Comparison of ENCODE assay signal across 28 cellular contexts in the genomic region with DNA sequence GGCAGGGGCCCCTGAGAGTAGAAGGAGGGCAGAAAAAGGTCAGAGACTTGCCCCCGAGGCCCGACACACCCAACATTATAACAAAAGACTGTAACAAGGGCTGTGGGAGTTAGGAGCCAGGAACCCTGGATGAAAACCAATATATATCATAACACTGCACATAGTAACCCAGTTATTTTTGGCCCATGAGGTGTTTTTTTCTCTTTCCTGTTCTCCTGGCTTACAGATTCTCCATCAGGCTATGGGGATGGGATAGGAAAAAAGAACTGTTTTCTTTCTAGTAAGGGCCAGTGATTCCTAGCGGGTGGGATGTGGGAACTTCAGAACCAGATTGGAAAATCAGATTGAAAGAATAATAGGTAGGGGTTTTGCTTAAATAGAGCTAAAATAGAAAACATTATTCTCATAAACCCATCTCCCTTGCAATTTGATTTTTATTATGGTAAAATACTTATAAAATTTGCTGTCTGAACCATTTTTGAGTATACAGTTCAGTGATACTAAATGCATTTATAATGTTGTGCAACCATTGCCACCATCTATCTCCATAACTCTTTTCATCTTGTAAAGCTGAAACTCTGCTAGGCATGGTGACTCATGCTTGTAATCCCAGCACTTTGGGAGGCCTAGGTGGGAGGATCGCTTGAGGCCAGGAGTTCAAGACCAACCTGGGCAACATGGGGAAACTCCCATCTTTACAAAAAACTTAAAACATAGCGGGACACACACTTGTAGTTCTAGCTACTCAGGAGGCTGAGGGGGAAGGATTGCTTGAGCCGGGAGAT. TPM values are rescaled to one million over a fixed set of nuclear protein-coding genes. Genes with fewer than 3 reads are reported as not detected.
DNase-seq lines count a peak whose midpoint lies in the region; ATAC-seq, FAIRE-seq and TF ChIP-seq lines count a peak whose summit lies in the region.
"Had no signal": no experiment of that assay in that cellular context is flagged by ENCODE, and none has a peak within 500 bp of the region (broad histone marks: within the 10 kb centered on the region; RNA-seq: fewer than 3 reads in every experiment).

No MANE protein-coding gene starts in this region.

- TF ChIP-seq RAD21 in HepG2 (CRISPR knock-in tag; IDR thresholded peaks at IDR 0.05) (no peak), K562 (CRISPR knock-in tag; conservative IDR thresholded peaks at IDR 0.05 in 1 of 2, IDR thresholded peaks at IDR 0.05 in 1 of 2) (no peak)

- WGBS in HepG2 (ENCODE audit: low lambda C conversion rate) = 93% methylated on average over 6 of the region's 6 CpGs
- 91% methylated on average over 5 of the region's 6 CpGs for WGBS in right lobe of liver (ENCODE audit: insufficient coverage, low coverage, low lambda C conversion rate, missing lambda C conversion rate)
- 44% methylated on average over 6 of the region's 6 CpGs for WGBS in K562 (ENCODE audit: insufficient coverage, low coverage, missing lambda C conversion rate)

- CTCF ChIA-PET in HepG2 (lab: Yijun Ruan, JAX; ENCODE audit: low intra/inter-chr PET ratio, low total read pairs) (no interaction called here), K562 (lab: Yijun Ruan, JAX; ENCODE audit: low intra/inter-chr PET ratio) (no interaction called here), T-cell (lab: Charles Lee) (interaction anchor here in 1 of 2 donors (0.6 to 0.7 kb wide), 2 partner anchors 10 to 20 kb away, joined by 3 read pairs; no protein-coding TSS in a partner anchor)

- H3K9me1 ChIP-seq in K562 (ENCODE audit: control insufficient read depth, insufficient read depth, low read length) = no peaks in the 10 kb centered on the region

- in situ Hi-C loops in HepG2 (cut with HindIII; ENCODE audit: extremely low pct_ligation_motif_present, low pct_unique_long_range_greater_than_20kb) (no loop called here), K562 (cut with MboI) (no loop called here)

- peaks cover 0 to 5% (median 0%) of the 10 kb centered on the region in 3 donors for H3K9me3 Mint-ChIP-seq in T-cell
- H3K9me3 Mint-ChIP-seq: activated T-helper 17 cell treated with anti-CD3 and anti-CD28 coated beads, Interleukin-2, amount 50 U/mL, for 72 hours had no signal

- DNase-seq in HepG2 (ENCODE audit: low spot score) (no peak), right lobe of liver (no peak), K562 (ENCODE audit: extremely low read depth in 1 of 4, low spot score in 3 of 4) (no peak), lung microvascular endothelial cell (ENCODE audit: low read depth in 2 of 2) (peak; percentile 45 to 92), NCI-H510A treated with DMSO at 0.1 percent for 48 hours (lab: John Stamatoyannopoulos, UW) (no peak), T-cell (no peak), Kasumi-1 (lab: John Stamatoyannopoulos, UW) (no peak), posterior cingulate gyrus (no peak)
- DNase-seq: activated CD4-positive, alpha-beta T cell treated with anti-CD3 and anti-CD28 coated beads, Interleukin-2, amount 50 U/mL, for 1 hour; activated CD8-positive, alpha-beta memory T cell treated with anti-CD3 and anti-CD28 coated beads, Interleukin-2, amount 50 U/mL, for 48 hours; activated naive CD8-positive, alpha-beta T cell treated with anti-CD3 and anti-CD28 coated beads, Interleukin-2, amount 10 ng/mL, durations not matched to agents 7 days and 5 days; colonic mucosa; DMS79 treated with DMSO at 0.1 percent for 48 hours; glutamatergic neuron; kidney; lower lobe of right lung; NCI-H1694 treated with DMSO at 0.1 percent for 48 hours; NCI-H2171 treated with DMSO at 0.1 percent for 48 hours; NCI-H69; small intestine; stimulated activated CD4-positive, alpha-beta T cell treated with anti-CD3 and anti-CD28 coated beads, Interleukin-1b, Interleukin-23, amount 100 ng/mL, for 48 hours; upper lobe of right lung had no signal

- H4K20me1 ChIP-seq in HepG2 (ENCODE audit: insufficient read depth, low read length) (0 out of 2 replicates have a peak, but pooled peaks cover 3% of the 10 kb centered on the region), K562 (replicated peaks; ENCODE audit: control insufficient read depth, insufficient read depth, low read length) (no peaks in the 10 kb centered on the region; the same call in 1 of the 2 replicates)
- H4K20me1 ChIP-seq: BLaER1 had no signal

- H3K36me3 ChIP-seq in HepG2 (replicated peaks in 1 of 2; ENCODE audit: control insufficient read depth in 1 of 2, insufficient read depth in 2 of 2, low read length in 2 of 2) (peaks cover 0 to 6% of the 10 kb centered on the region in 2 experiments; a peak in 1 of 5 replicates), right lobe of liver (no peaks in the 10 kb centered on the region), K562 (ENCODE audit: control insufficient read depth, insufficient read depth, low read length) (no peaks in the 10 kb centered on the region)
- H3K36me3 ChIP-seq: colonic mucosa, upper lobe of right lung had no signal

- H3K79me2 ChIP-seq in HepG2 (ENCODE audit: insufficient read depth, low read length) = peaks cover 21% of the 10 kb centered on the region
- H3K79me2 ChIP-seq in K562 (ENCODE audit: control insufficient read depth, insufficient read depth, low read length) = no peaks in the 10 kb centered on the region

- intact Hi-C loops in HepG2 (cut with micrococcal nuclease; ENCODE audit: unreplicated experiment) = no loop called here
- intact Hi-C loops in right lobe of liver (cut with DNase I) = no loop called here
- intact Hi-C loops in K562 (cut with micrococcal nuclease) = no loop called here
- intact Hi-C loops in posterior cingulate gyrus (cut with DNase I) = no loop called here

- FAIRE-seq in HepG2 (lab: Jason Lieb, UNC) (no peak), K562 (lab: Jason Lieb, UNC) (no peak)
- FAIRE-seq: GM12878, H54, kidney, small intestine had no signal

- H3K27me3 Mint-ChIP-seq in T-cell = no peaks in the 10 kb centered on the region
- H3K27me3 Mint-ChIP-seq: activated naive CD8-positive, alpha-beta T cell treated with anti-CD3 and anti-CD28 coated beads, Interleukin-2, amount 10 ng/mL, durations not matched to agents 7 days and 5 days; activated T-helper 17 cell treated with anti-CD3 and anti-CD28 coated beads, Interleukin-2, amount 50 U/mL, for 72 hours; brain had no signal

- no peak for TF ChIP-seq EP300 in HepG2 (IDR thresholded peaks at IDR 0.05; ENCODE audit: low read depth in 2 of 2, low read length in 2 of 2)
- no peak for TF ChIP-seq EP300 in HepG2 (CRISPR knock-in tag; IDR thresholded peaks at IDR 0.05; ENCODE audit: borderline replicate concordance)
- no peak for TF ChIP-seq EP300 in K562 (IDR thresholded peaks at IDR 0.05; ENCODE audit: low read length)

- no peaks in the 10 kb centered on the region; a peak in 1 of 5 replicates for H3K27me3 ChIP-seq in HepG2 (ENCODE audit: control insufficient read depth in 1 of 2, insufficient read depth in 2 of 2, low read length in 2 of 2)
- H3K27me3 ChIP-seq in right lobe of liver = no peaks in the 10 kb centered on the region
- H3K27me3 ChIP-seq in K562 (ENCODE audit: control insufficient read depth in 2 of 2, insufficient read depth in 2 of 2, low read length in 2 of 2) = no peaks in the 10 kb centered on the region
- H3K27me3 ChIP-seq: BLaER1, colonic mucosa, upper lobe of right lung had no signal

- BruUV-seq in HepG2 (replicated peaks; lab: Mats Ljungman, UMichigan) (no TSS peak), K562 (replicated peaks; lab: Mats Ljungman, UMichigan) (no TSS peak)

- H3K4me3 ChIP-seq in HepG2 (replicated peaks in 1 of 3; ENCODE audit: insufficient read depth in 1 of 3, low read depth in 2 of 3, low read length in 3 of 3) = no peak overlapping the region
- H3K4me3 ChIP-seq in right lobe of liver = no peak overlapping the region
- H3K4me3 ChIP-seq in K562 = no peak overlapping the region
- H3K4me3 ChIP-seq: BLaER1, colonic mucosa, GM12878, lower lobe of right lung, upper lobe of right lung had no signal

- H3K9me3 ChIP-seq in HepG2 (ENCODE audit: low read length) = peaks cover 11% of the 10 kb centered on the region
- H3K9me3 ChIP-seq in right lobe of liver = peaks cover 0 to 3% (median 0%) of the 10 kb centered on the region in 4 donors
- H3K9me3 ChIP-seq in K562 (replicated peaks; ENCODE audit: control insufficient read depth, insufficient read depth, low read depth, low read length) = 0 out of 2 replicates have a peak, but pooled peaks cover 1% of the 10 kb centered on the region
- H3K9me3 ChIP-seq: colonic mucosa, lower lobe of right lung, upper lobe of right lung had no signal

- no peak for TF ChIP-seq POLR2A in HepG2 (IDR thresholded peaks at IDR 0.05; ENCODE audit: insufficient read depth in 1 of 2, low read depth in 2 of 2, low read length in 2 of 2)
- no peak for TF ChIP-seq POLR2A in right lobe of liver (IDR thresholded peaks at IDR 0.05)
- TF ChIP-seq POLR2A in K562 (conservative IDR thresholded peaks at IDR 0.05) = no peak

- no peak overlapping the region for H3K27ac ChIP-seq in HepG2 (ENCODE audit: extremely low read length, insufficient read depth, low read length)
- H3K27ac ChIP-seq in right lobe of liver = no peak overlapping the region
- H3K27ac ChIP-seq in K562 (ENCODE audit: extremely low read depth, low read depth, low read length) = no peak overlapping the region
- H3K27ac ChIP-seq: BLaER1, colonic mucosa, lower lobe of right lung, upper lobe of right lung, VCaP had no signal

- H3K4me1 ChIP-seq in HepG2 (ENCODE audit: insufficient read depth, low read length) = 0 out of 2 replicates have a peak, but pooled peaks cover 7% of the 10 kb centered on the region
- no peaks in the 10 kb centered on the region for H3K4me1 ChIP-seq in right lobe of liver
- H3K4me1 ChIP-seq in K562 (replicated peaks in 1 of 2; ENCODE audit: control insufficient read depth in 2 of 2, insufficient read depth in 2 of 2, low read length in 2 of 2) = no peaks in the 10 kb centered on the region; a peak in 4 of 5 replicates
- H3K4me1 ChIP-seq: BLaER1, colonic mucosa, upper lobe of right lung had no signal

- H3K27ac Mint-ChIP-seq in T-cell = peak overlapping the region in 1 of 2 donors; percentile 34
- H3K27ac Mint-ChIP-seq: activated naive CD8-positive, alpha-beta T cell treated with anti-CD3 and anti-CD28 coated beads, Interleukin-2, amount 10 ng/mL, durations not matched to agents 7 days and 5 days; activated T-helper 17 cell treated with anti-CD3 and anti-CD28 coated beads, Interleukin-2, amount 50 U/mL, for 72 hours; brain had no signal

- peaks cover 14% of the 10 kb centered on the region for H3K36me3 Mint-ChIP-seq in T-cell

- ATAC-seq in HepG2 = no peak
- no peak for ATAC-seq in right lobe of liver
- peak; percentile 31 for ATAC-seq in K562
- ATAC-seq in T-cell (replicated peaks in 1 of 4) = no peak
- ATAC-seq: activated T-helper 17 cell treated with anti-CD3 and anti-CD28 coated beads, Interleukin-2, amount 50 U/mL, for 72 hours; upper lobe of right lung had no signal

- H3K4me2 ChIP-seq in HepG2 (ENCODE audit: low read depth, low read length) (no peak overlapping the region), K562 (ENCODE audit: insufficient read depth, low read length) (no peak overlapping the region)
- H3K4me2 ChIP-seq: BLaER1 had no signal

- POLR2A ChIA-PET in HepG2 (lab: Yijun Ruan, JAX) = no interaction called here
- POLR2A ChIA-PET in K562 (lab: Yijun Ruan, JAX) = interaction anchor here (0.5 to 1.1 kb wide), 2 partner anchors 16 to 178 kb away, joined by 3 read pairs; no protein-coding TSS in a partner anchor
- POLR2A ChIA-PET in T-cell (lab: Charles Lee) = interaction anchor here in 1 of 2 donors (0.7 kb wide), 1 partner anchor 17 kb away, joined by 3 read pairs; no protein-coding TSS in a partner anchor

- H2AFZ ChIP-seq in HepG2 (ENCODE audit: low read length) (no peak overlapping the region), K562 (ENCODE audit: low read depth, low read length) (no peak overlapping the region)

- no peak overlapping the region for H3K9ac ChIP-seq in HepG2 (ENCODE audit: insufficient read depth, low read depth, low read length)
- no peak overlapping the region for H3K9ac ChIP-seq in K562 (ENCODE audit: insufficient read depth in 1 of 2, low read depth in 2 of 2, low read length in 2 of 2)
- H3K9ac ChIP-seq: BLaER1 had no signal

- no peak overlapping the region for H3K4me3 Mint-ChIP-seq in T-cell
- H3K4me3 Mint-ChIP-seq: activated naive CD8-positive, alpha-beta T cell treated with anti-CD3 and anti-CD28 coated beads, Interleukin-2, amount 10 ng/mL, durations not matched to agents 7 days and 5 days; activated T-helper 17 cell treated with anti-CD3 and anti-CD28 coated beads, Interleukin-2, amount 50 U/mL, for 72 hours; brain had no signal

- peaks cover 0 to 6% (median 6%) of the 10 kb centered on the region in 3 donors for H3K4me1 Mint-ChIP-seq in T-cell

- TF ChIP-seq CTCF in HepG2 (CRISPR knock-in tag; IDR thresholded peaks at IDR 0.05) (no peak), right lobe of liver (IDR thresholded peaks at IDR 0.05) (no peak), K562 (IDR thresholded peaks at IDR 0.05 in 2 of 3, conservative IDR thresholded peaks at IDR 0.05 in 1 of 3; ENCODE audit: insufficient read depth in 2 of 3, low read depth in 1 of 3, low read length in 3 of 3) (no peak)

RNA-seq across cellular contexts. Expression of a gene that starts 33.5 kb away (rescaled TPM):
- 19.7 and 23.4 TPM in 2 replicates for total RNA-seq in HepG2 (2016; rRNA removed; fragmentation: Illumina TruSeq; extraction: Trizol)
- total RNA-seq in HepG2 (2016; cell fraction: cytosol; rRNA removed; fragmentation: Illumina TruSeq; extraction: Trizol; ENCODE audit: low read depth) = 116 and 134 TPM in 2 replicates
- total RNA-seq in HepG2 (2016; cell fraction: insoluble cytoplasmic fraction; rRNA removed; fragmentation: Illumina TruSeq; extraction: Trizol) = 18.7 and 25.1 TPM in 2 replicates
- 50.6 and 53.0 TPM in 2 replicates for total RNA-seq in HepG2 (2016; cell fraction: membrane; rRNA removed; fragmentation: Illumina TruSeq; extraction: Trizol)
- 24.7 and 25.8 TPM in 2 replicates for total RNA-seq in HepG2 (2016; cell fraction: nucleus; rRNA removed; fragmentation: Illumina TruSeq; extraction: Trizol)
- polyA plus RNA-seq in HepG2 (2011; rRNA removed) = 21.2 and 23.5 TPM in 2 replicates
- polyA plus RNA-seq in HepG2 (2011; cell fraction: cytosol; rRNA removed) = 6.4 and 11.9 TPM in 2 replicates
- polyA plus RNA-seq in HepG2 (2011; cell fraction: nucleus; rRNA removed) = 11.8 and 16.0 TPM in 2 replicates
- 23.5 and 24.1 TPM in 2 replicates for polyA plus RNA-seq in HepG2 (2012)
- polyA plus RNA-seq in HepG2 (2016; cell fraction: cytosol; fragmentation: Illumina TruSeq; extraction: Trizol; ENCODE audit: low read depth) = 5.2 and 5.6 TPM in 2 replicates
- polyA plus RNA-seq in HepG2 (2016; cell fraction: insoluble cytoplasmic fraction; fragmentation: Illumina TruSeq; extraction: Trizol; ENCODE audit: low read depth) = 15.3 and 15.6 TPM in 2 replicates
- polyA plus RNA-seq in HepG2 (2016; cell fraction: membrane; fragmentation: Illumina TruSeq; extraction: Trizol; ENCODE audit: low read depth) = 11.4 and 12.9 TPM in 2 replicates
- polyA plus RNA-seq in HepG2 (2016; cell fraction: nucleus; fragmentation: Illumina TruSeq; extraction: Trizol; ENCODE audit: insufficient read depth, low read depth) = 22.3 and 22.4 TPM in 2 replicates
- polyA minus RNA-seq in HepG2 (2011; rRNA and poly(A)+ RNA removed; ENCODE audit: low replicate concordance) = 32.3 and 43.0 TPM in 2 replicates
- 21.2 and 26.6 TPM in 2 replicates for polyA minus RNA-seq in HepG2 (2011; cell fraction: cytosol; rRNA and poly(A)+ RNA removed)
- polyA minus RNA-seq in HepG2 (2011; cell fraction: nucleus; rRNA and poly(A)+ RNA removed) = 47.5 and 59.8 TPM in 2 replicates
- 10 to 100 TPM in 4 of 6 experiments, 1 to 10 TPM in 2; 8.0 to 13.0 (median 10.5) TPM for total RNA-seq in right lobe of liver
- total RNA-seq in K562 (2011; cell fraction: chromatin; rRNA removed; ENCODE audit: low replicate concordance) = 50.4 and 67.3 TPM in 2 replicates
- 12.7 and 16.2 TPM in 2 replicates for total RNA-seq in K562 (2011; cell fraction: nucleolus; rRNA removed)
- 27.6 and 33.9 TPM in 2 replicates for total RNA-seq in K562 (2011; cell fraction: nucleoplasm; rRNA removed)
- total RNA-seq in K562 (2014; rRNA removed) = 9.4 and 10.4 TPM in 2 replicates
- 15.5 and 18.0 TPM in 2 replicates for total RNA-seq in K562 (2014; rRNA removed; fragmentation: Illumina TruSeq; extraction: Trizol)
- total RNA-seq in K562 (2015; rRNA removed; fragmentation: Illumina TruSeq; extraction: Trizol) = 12.7 and 14.4 TPM in 2 replicates
- 12.6 and 14.4 TPM in 2 replicates for total RNA-seq in K562 (2021)
- 21.9 and 23.4 TPM in 2 replicates for polyA plus RNA-seq in K562 (2011; rRNA removed)
- polyA plus RNA-seq in K562 (2011; cell fraction: cytosol; rRNA removed) = 2.3 and 9.1 TPM in 2 replicates
- 13.5 and 17.9 TPM in 2 replicates for polyA plus RNA-seq in K562 (2011; cell fraction: nucleus; rRNA removed)
- 6.5 and 10.3 TPM in 2 replicates for polyA plus RNA-seq in K562 (2012)
- 10.4 and 13.3 TPM in 2 replicates for polyA plus RNA-seq in K562 (2014; fragmentation: Illumina TruSeq; extraction: Trizol)
- polyA plus RNA-seq in K562 (2014; fragmentation: Nextera tagmentation; extraction: Ambion mirVana) = 1 to 10 TPM; 2.5 TPM
- 9.5 and 9.6 TPM in 2 replicates for polyA plus RNA-seq in K562 (2014; rRNA removed)
- polyA minus RNA-seq in K562 (2011; rRNA and poly(A)+ RNA removed) = 57.4 and 75.6 TPM in 2 replicates
- 14.9 and 15.0 TPM in 2 replicates for polyA minus RNA-seq in K562 (2011; cell fraction: cytosol; rRNA and poly(A)+ RNA removed)
- polyA minus RNA-seq in K562 (2011; cell fraction: nucleus; rRNA and poly(A)+ RNA removed) = 11.8 and 26.8 TPM in 2 replicates
- 27.2 and 59.5 TPM in 2 replicates for total RNA-seq in lung microvascular endothelial cell
- total RNA-seq in T-cell = 10 to 100 TPM; 14.0 to 19.3 (median 16.4) TPM

RNA-seq across cellular contexts. Expression of a gene that starts 39.1 kb away (rescaled TPM):
- total RNA-seq in HepG2 (2016; rRNA removed; fragmentation: Illumina TruSeq; extraction: Trizol) (44.4 and 67.9 TPM in 2 replicates), right lobe of liver (10 to 100 TPM; 11.7 to 25.6 (median 20.5) TPM), K562 (2014; rRNA removed) (19.9 and 22.0 TPM in 2 replicates), K562 (2014; rRNA removed; fragmentation: Illumina TruSeq; extraction: Trizol) (57.7 and 68.7 TPM in 2 replicates), K562 (2015; rRNA removed; fragmentation: Illumina TruSeq; extraction: Trizol) (51.3 and 57.5 TPM in 2 replicates), K562 (2021) (42.7 and 44.6 TPM in 2 replicates), lung microvascular endothelial cell (17.2 and 27.0 TPM in 2 replicates), T-cell (10 to 100 TPM; 29.8 to 35.3 (median 31.8) TPM)
- 10.4 and 12.7 TPM in 2 replicates for total RNA-seq in HepG2 (2016; cell fraction: cytosol; rRNA removed; fragmentation: Illumina TruSeq; extraction: Trizol; ENCODE audit: low read depth)
- 44.5 and 66.3 TPM in 2 replicates for total RNA-seq in HepG2 (2016; cell fraction: insoluble cytoplasmic fraction; rRNA removed; fragmentation: Illumina TruSeq; extraction: Trizol)
- 34.3 and 42.9 TPM in 2 replicates for total RNA-seq in HepG2 (2016; cell fraction: membrane; rRNA removed; fragmentation: Illumina TruSeq; extraction: Trizol)
- 29.7 and 33.6 TPM in 2 replicates for total RNA-seq in HepG2 (2016; cell fraction: nucleus; rRNA removed; fragmentation: Illumina TruSeq; extraction: Trizol)
- polyA plus RNA-seq in HepG2 (2011; rRNA removed) (22.6 and 32.1 TPM in 2 replicates), K562 (2011; rRNA removed) (48.0 and 57.8 TPM in 2 replicates), K562 (2014; fragmentation: Illumina TruSeq; extraction: Trizol) (35.7 and 44.4 TPM in 2 replicates), K562 (2014; fragmentation: Nextera tagmentation; extraction: Ambion mirVana) (10 to 100 TPM; 17.3 to 42.7 TPM), K562 (2014; rRNA removed) (21.3 and 24.6 TPM in 2 replicates)
- polyA plus RNA-seq in HepG2 (2011; cell fraction: cytosol; rRNA removed) = 11.1 and 19.6 TPM in 2 replicates
- 8.6 and 13.8 TPM in 2 replicates for polyA plus RNA-seq in HepG2 (2011; cell fraction: nucleus; rRNA removed)
- polyA plus RNA-seq in HepG2 (2012) = 26.2 and 40.6 TPM in 2 replicates
- polyA plus RNA-seq in HepG2 (2016; cell fraction: cytosol; fragmentation: Illumina TruSeq; extraction: Trizol; ENCODE audit: low read depth) = 3.5 and 4.6 TPM in 2 replicates
- polyA plus RNA-seq in HepG2 (2016; cell fraction: insoluble cytoplasmic fraction; fragmentation: Illumina TruSeq; extraction: Trizol; ENCODE audit: low read depth) = 49.3 and 51.9 TPM in 2 replicates
- 14.3 and 17.2 TPM in 2 replicates for polyA plus RNA-seq in HepG2 (2016; cell fraction: membrane; fragmentation: Illumina TruSeq; extraction: Trizol; ENCODE audit: low read depth)
- 25.5 and 26.7 TPM in 2 replicates for polyA plus RNA-seq in HepG2 (2016; cell fraction: nucleus; fragmentation: Illumina TruSeq; extraction: Trizol; ENCODE audit: insufficient read depth, low read depth)
- 9.1 and 15.6 TPM in 2 replicates for polyA minus RNA-seq in HepG2 (2011; rRNA and poly(A)+ RNA removed; ENCODE audit: low replicate concordance)
- polyA minus RNA-seq in HepG2 (2011; cell fraction: cytosol; rRNA and poly(A)+ RNA removed) = 25.9 and 35.6 TPM in 2 replicates
- polyA minus RNA-seq in HepG2 (2011; cell fraction: nucleus; rRNA and poly(A)+ RNA removed) = 51.6 and 68.6 TPM in 2 replicates
- 13.8 and 79.1 TPM in 2 replicates for total RNA-seq in K562 (2011; cell fraction: chromatin; rRNA removed; ENCODE audit: low replicate concordance)
- 7.0 and 11.4 TPM in 2 replicates for total RNA-seq in K562 (2011; cell fraction: nucleolus; rRNA removed)
- total RNA-seq in K562 (2011; cell fraction: nucleoplasm; rRNA removed) = 19.9 and 32.4 TPM in 2 replicates
- 9.1 and 19.2 TPM in 2 replicates for polyA plus RNA-seq in K562 (2011; cell fraction: cytosol; rRNA removed)
- 14.3 and 16.2 TPM in 2 replicates for polyA plus RNA-seq in K562 (2011; cell fraction: nucleus; rRNA removed)
- 23.9 and 27.7 TPM in 2 replicates for polyA plus RNA-seq in K562 (2012)
- polyA minus RNA-seq in K562 (2011; rRNA and poly(A)+ RNA removed) = 82.2 and 111 TPM in 2 replicates
- 22.3 and 34.3 TPM in 2 replicates for polyA minus RNA-seq in K562 (2011; cell fraction: cytosol; rRNA and poly(A)+ RNA removed)
- polyA minus RNA-seq in K562 (2011; cell fraction: nucleus; rRNA and poly(A)+ RNA removed) = 14.9 and 27.8 TPM in 2 replicates

Comparison
In these comparisons a context has a peak if more than half of its experiments do, and no peak if none do; other contexts are left out.
1. DNase-seq: peak in lung microvascular endothelial cell (2 of 2); none in HepG2 (single experiment), right lobe of liver (0 of 3), K562 (0 of 4), NCI-H510A treated with DMSO at 0.1 percent for 48 hours (single experiment), T-cell (0 of 34), Kasumi-1 (0 of 2) and posterior cingulate gyrus (0 of 10).